In genomic region chr5:179327026-179327735, GRCh38 we compare ENCODE assay signal across 17 cellular contexts. TPM values are rescaled to one million over a fixed set of nuclear protein-coding genes. Genes with fewer than 3 reads are reported as not detected.
A peak's percentile ranks its signal among the peaks of the same experiment; 100 is the strongest.
DNase-seq lines count a peak whose midpoint lies in the region; ATAC-seq and TF ChIP-seq lines count a peak whose summit lies in the region.
"Had no signal": no experiment of that assay in that cellular context is flagged by ENCODE, and none has a peak within 500 bp of the region (broad histone marks: within the 10 kb centered on the region; RNA-seq: fewer than 3 reads in every experiment).

No MANE protein-coding gene starts in this region.

- WGBS in H9 (ENCODE audit: extremely low coverage, insufficient read length, low lambda C conversion rate): no CpG with 5 or more reads among the region's 15 CpGs
- WGBS in endodermal cell (ENCODE audit: insufficient coverage in 1 of 2, insufficient read length in 1 of 2), 2 experiments: 77 to 87% methylated on average over 8 to 15 of the region's 15 CpGs

- H2BK5ac ChIP-seq in H9 (ENCODE audit: insufficient read length, low read length): no peak overlapping the region

- no peak overlapping the region for H2AK5ac ChIP-seq in H9 (ENCODE audit: insufficient read length, low read length)

- DNase-seq in H9 (no peak), endodermal cell (no peak), gastrocnemius medialis (no peak), NCI-H2081 (lab: John Stamatoyannopoulos, UW) (no peak), left lobe of liver (ENCODE audit: low spot score) (no peak), NCI-H146 treated with DMSO at 0.1 percent for 48 hours (lab: John Stamatoyannopoulos, UW; ENCODE audit: unreplicated experiment) (no peak)
- DNase-seq: activated CD4-positive, alpha-beta T cell treated with anti-CD3 and anti-CD28 coated beads for 1 hour; activated CD8-positive, alpha-beta memory T cell treated with anti-CD3 and anti-CD28 coated beads, Interleukin-2, amount 10 ng/mL, durations not matched to agents 7 days and 5 days; natural killer cell; NCI-H187; NCI-H510A; stimulated activated naive CD8-positive, alpha-beta T cell treated with anti-CD3 and anti-CD28 coated beads, Interleukin-15, Interleukin-2, amounts not matched to agents 100 U/mL and 50 U/mL, for 24 hours had no signal

- H3K27ac ChIP-seq in H9 (ENCODE audit: insufficient read length, low read depth, low read length): no peak overlapping the region
- H3K27ac ChIP-seq in endodermal cell (ENCODE audit: low read depth, low read length): no peak overlapping the region
- no peak overlapping the region for H3K27ac ChIP-seq in iPS-18a (ENCODE audit: low read length)
- H3K27ac ChIP-seq in gastrocnemius medialis: peak overlapping the region in 3 of 4 donors; percentile 34 to 38 (median 35)
- H3K27ac ChIP-seq: SJSA1 had no signal

- H3K4me2 ChIP-seq in H9 (ENCODE audit: insufficient read depth, insufficient read length, low read length): peak overlapping the region; percentile 97

- H3K9me3 ChIP-seq in H9 (ENCODE audit: control insufficient read depth, low read depth, low read length) (no peaks in the 10 kb centered on the region), endodermal cell (ENCODE audit: control insufficient read depth, low read length) (no peaks in the 10 kb centered on the region), iPS-18a (ENCODE audit: control insufficient read depth, low read depth, low read length) (no peaks in the 10 kb centered on the region), gastrocnemius medialis (no peaks in the 10 kb centered on the region)

- TF ChIP-seq POLR2A in gastrocnemius medialis (IDR thresholded peaks at IDR 0.05): no peak

- H3K9ac ChIP-seq in H9 (ENCODE audit: extremely low read depth, insufficient read length, low read length): no peak overlapping the region
- no peak overlapping the region for H3K9ac ChIP-seq in endodermal cell (ENCODE audit: extremely low read depth, low read length, poor library complexity, severe bottlenecking)
- H3K9ac ChIP-seq in iPS-18a (ENCODE audit: low read length): no peak overlapping the region

- H3K4ac ChIP-seq in H9 (ENCODE audit: low read depth, low read length): no peak overlapping the region

- H3K36me3 ChIP-seq in endodermal cell (ENCODE audit: control insufficient read depth, insufficient read depth, low read length): no peaks in the 10 kb centered on the region
- H3K36me3 ChIP-seq in iPS-18a (ENCODE audit: control insufficient read depth, low read depth, low read length): no peaks in the 10 kb centered on the region
- no peaks in the 10 kb centered on the region for H3K36me3 ChIP-seq in gastrocnemius medialis
- H3K36me3 ChIP-seq: SJSA1 had no signal

- TF ChIP-seq CTCF in H9 (conservative IDR thresholded peaks at IDR 0.05) (no peak), endodermal cell (conservative IDR thresholded peaks at IDR 0.05) (no peak), gastrocnemius medialis (IDR thresholded peaks at IDR 0.05 in 4 of 5, conservative IDR thresholded peaks at IDR 0.05 in 1 of 5) (no peak)

- ATAC-seq in gastrocnemius medialis (no peak), left lobe of liver (no peak), GM21619 (IDR thresholded peaks at IDR 0.05; ENCODE audit: unreplicated experiment) (no peak)
- ATAC-seq: activated CD8-positive, alpha-beta memory T cell treated with anti-CD3 and anti-CD28 coated beads, Interleukin-2, amount 10 ng/mL, durations not matched to agents 7 days and 5 days; natural killer cell; stimulated activated naive CD8-positive, alpha-beta T cell treated with anti-CD3 and anti-CD28 coated beads, Interleukin-15, Interleukin-2, amounts not matched to agents 100 U/mL and 50 U/mL, for 24 hours had no signal

- peak overlapping the region in 1 of 2 experiments; percentile 38; a peak in 2 of 5 replicates for H3K4me3 Mint-ChIP-seq in H9
- peak overlapping the region; percentile 46 for H3K4me3 Mint-ChIP-seq in endodermal cell
- H3K4me3 Mint-ChIP-seq: activated CD8-positive, alpha-beta memory T cell treated with anti-CD3 and anti-CD28 coated beads, Interleukin-2, amount 10 ng/mL, durations not matched to agents 7 days and 5 days; CD8-positive, alpha-beta memory T cell; natural killer cell had no signal

- H3K4me1 ChIP-seq in H9 (ENCODE audit: insufficient read depth, low read length) (no peaks in the 10 kb centered on the region), endodermal cell (ENCODE audit: control insufficient read depth, insufficient read depth, low read length) (no peaks in the 10 kb centered on the region), iPS-18a (ENCODE audit: control insufficient read depth, low read depth, low read length) (no peaks in the 10 kb centered on the region), gastrocnemius medialis (peaks cover 0 to 8% of the 10 kb centered on the region in 2 donors)
- H3K4me1 ChIP-seq: SJSA1 had no signal

- H3K23me2 ChIP-seq in H9 (ENCODE audit: insufficient read length, low read depth, low read length, poor library complexity, severe bottlenecking): peaks cover 6% of the 10 kb centered on the region

- H3K4me3 ChIP-seq in endodermal cell (ENCODE audit: low read length) (no peak overlapping the region), iPS-18a (ENCODE audit: low read length) (peak overlapping the region; percentile 73), gastrocnemius medialis (no peak overlapping the region)
- H3K4me3 ChIP-seq: SJSA1 had no signal

- no peak overlapping the region for H4K5ac ChIP-seq in H9 (ENCODE audit: insufficient read length, low read depth, low read length)

- H2BK120ac ChIP-seq in H9 (ENCODE audit: low read depth, low read length, poor library complexity, severe bottlenecking): no peak overlapping the region

- no peak overlapping the region for H3K18ac ChIP-seq in H9 (ENCODE audit: insufficient read length, low read depth, low read length)

- peaks cover 8 to 34% of the 10 kb centered on the region in 2 experiments for H3K4me1 Mint-ChIP-seq in H9
- H3K4me1 Mint-ChIP-seq in endodermal cell: peaks cover 3% of the 10 kb centered on the region
- H3K4me1 Mint-ChIP-seq: activated CD8-positive, alpha-beta memory T cell treated with anti-CD3 and anti-CD28 coated beads, Interleukin-2, amount 10 ng/mL, durations not matched to agents 7 days and 5 days; CD8-positive, alpha-beta memory T cell; natural killer cell had no signal

- intact Hi-C loops in gastrocnemius medialis (cut with DNase I; ENCODE audit: low total_unique reads): no loop called here

- no peak overlapping the region for H2BK20ac ChIP-seq in H9 (ENCODE audit: low read depth, low read length, poor library complexity, severe bottlenecking)

- no peak overlapping the region for H2AFZ ChIP-seq in H9 (ENCODE audit: low read length)

- H2BK15ac ChIP-seq in H9 (ENCODE audit: low read depth, low read length): no peak overlapping the region

- H3K14ac ChIP-seq in H9 (ENCODE audit: insufficient read depth, low read length): no peak overlapping the region

- no peaks in the 10 kb centered on the region for H3K79me2 ChIP-seq in H9 (ENCODE audit: insufficient read depth, low read length)

- peaks cover 0 to 3% of the 10 kb centered on the region in 2 experiments; a peak in 2 of 5 replicates for H3K9me3 Mint-ChIP-seq in H9
- H3K9me3 Mint-ChIP-seq in endodermal cell: no peaks in the 10 kb centered on the region
- H3K9me3 Mint-ChIP-seq: CD8-positive, alpha-beta memory T cell; natural killer cell had no signal

- no peaks in the 10 kb centered on the region for H4K20me1 ChIP-seq in H9 (ENCODE audit: control insufficient read depth, insufficient read depth, insufficient read length)

- in situ Hi-C loops in gastrocnemius medialis (cut with MboI; ENCODE audit: low sequenced_read_pairs in 4 of 4): no loop called here

- no peak overlapping the region for H3K27ac Mint-ChIP-seq in H9
- no peak overlapping the region for H3K27ac Mint-ChIP-seq in endodermal cell
- H3K27ac Mint-ChIP-seq: activated CD8-positive, alpha-beta memory T cell treated with anti-CD3 and anti-CD28 coated beads, Interleukin-2, amount 10 ng/mL, durations not matched to agents 7 days and 5 days; CD8-positive, alpha-beta memory T cell; natural killer cell had no signal

- H3K36me3 Mint-ChIP-seq in H9 (ENCODE audit: insufficient read depth in 1 of 3, low read depth in 3 of 3) (no peaks in the 10 kb centered on the region), endodermal cell (ENCODE audit: low read depth) (no peaks in the 10 kb centered on the region)
- H3K36me3 Mint-ChIP-seq: activated CD8-positive, alpha-beta memory T cell treated with anti-CD3 and anti-CD28 coated beads, Interleukin-2, amount 10 ng/mL, durations not matched to agents 7 days and 5 days; CD8-positive, alpha-beta memory T cell; natural killer cell had no signal

- H3K27me3 Mint-ChIP-seq in H9 (ENCODE audit: low read depth) (peaks cover 26% of the 10 kb centered on the region), endodermal cell (ENCODE audit: insufficient read depth) (peaks cover 25% of the 10 kb centered on the region)
- H3K27me3 Mint-ChIP-seq: activated CD8-positive, alpha-beta memory T cell treated with anti-CD3 and anti-CD28 coated beads, Interleukin-2, amount 10 ng/mL, durations not matched to agents 7 days and 5 days had no signal

- no peak overlapping the region for H3K56ac ChIP-seq in H9 (ENCODE audit: insufficient read length, low read depth, low read length)

- H3K27me3 ChIP-seq in H9 (ENCODE audit: insufficient read depth, low read length) (peaks cover 9% of the 10 kb centered on the region; the same call in 1 of the 2 replicates), endodermal cell (ENCODE audit: control insufficient read depth, insufficient read depth, low read length, poor library complexity, severe bottlenecking) (no peaks in the 10 kb centered on the region), iPS-18a (ENCODE audit: control insufficient read depth, insufficient read depth, low read length) (peaks cover 14% of the 10 kb centered on the region), gastrocnemius medialis (peaks cover 0 to 4% (median 2%) of the 10 kb centered on the region in 3 donors)
- H3K27me3 ChIP-seq: SJSA1 had no signal

- no peak overlapping the region for H4K8ac ChIP-seq in H9 (replicated peaks; ENCODE audit: insufficient read length, low read depth, low read length)

- no peak overlapping the region for H4K91ac ChIP-seq in H9 (ENCODE audit: insufficient read length, low read depth, low read length)

- H3K79me1 ChIP-seq in H9 (ENCODE audit: insufficient read depth, low read depth, low read length, poor library complexity, severe bottlenecking): no peaks in the 10 kb centered on the region

- no peak overlapping the region for H2BK12ac ChIP-seq in H9 (ENCODE audit: insufficient read length, low read depth, low read length)

- no peak overlapping the region for H3K23ac ChIP-seq in H9 (ENCODE audit: insufficient read length, low read depth, low read length)

- no peak overlapping the region for H3T11ph ChIP-seq in H9 (ENCODE audit: low read length)

RNA-seq across cellular contexts. Expression of gene ADAMTS2, which starts 18.1 kb away (rescaled TPM):
- total RNA-seq in H9 (2021) (5.4 and 5.9 TPM in 2 replicates), endodermal cell (1 to 10 TPM; 1.2 to 2.6 TPM), gastrocnemius medialis (1 to 10 TPM in 3 of 4 donors, under 1 TPM in 1; 0.78 to 3.8 (median 2.0) TPM), left lobe of liver (11.9 TPM)
- 15.5 TPM for polyA plus RNA-seq in endodermal cell (2013, experiment 1 of 2)
- polyA plus RNA-seq in endodermal cell (2013, experiment 2 of 2): 13.7 TPM
- total RNA-seq: activated CD8-positive, alpha-beta memory T cell treated with anti-CD3 and anti-CD28 coated beads, Interleukin-2, amount 10 ng/mL, durations not matched to agents 7 days and 5 days; CD8-positive, alpha-beta memory T cell; OCI-LY7 had no signal
- polyA plus RNA-seq: CD8-positive, alpha-beta memory T cell had no signal

Comparison
In these comparisons a context has a peak if more than half of its experiments do, and no peak if none do; other contexts are left out.
1. H3K27ac ChIP-seq: peak in gastrocnemius medialis (3 of 4); none in H9 (single experiment), endodermal cell (single experiment) and iPS-18a (single experiment).